Comparison of ENCODE assay signal across 14 cellular contexts in the genomic region with DNA sequence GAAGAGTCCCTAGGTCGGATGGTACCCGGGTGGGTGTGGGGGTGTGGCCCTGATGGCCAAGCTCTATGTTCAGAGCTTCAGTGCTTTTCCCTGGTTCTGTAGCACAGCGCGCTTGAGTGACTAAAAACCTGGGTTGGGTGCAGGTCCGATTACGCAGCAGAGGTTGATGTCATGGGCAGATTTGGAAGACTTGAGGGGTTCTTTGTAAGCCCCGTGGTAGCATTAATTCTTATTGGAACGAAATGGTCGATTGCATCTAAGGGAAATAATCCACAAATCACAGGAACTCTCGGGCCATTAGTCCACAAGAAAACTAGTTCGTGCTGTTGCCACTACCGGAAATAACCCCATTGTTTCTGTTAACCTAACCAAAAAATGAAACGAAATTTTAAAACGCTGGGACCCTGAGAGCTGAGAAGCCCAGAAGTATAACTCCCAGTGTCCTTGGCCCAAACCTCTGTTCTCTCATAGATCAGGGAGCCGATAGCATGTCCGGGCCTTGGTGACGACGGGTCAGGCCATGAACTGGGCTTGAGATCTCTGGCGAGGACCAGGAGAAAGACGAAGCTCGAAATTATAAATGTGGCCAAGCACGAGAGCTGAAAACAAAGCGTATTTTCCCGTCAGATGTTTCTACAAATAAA. TPM values are rescaled to one million over a fixed set of nuclear protein-coding genes. Genes with fewer than 3 reads are reported as not detected.
A peak's percentile ranks its signal among the peaks of the same experiment; 100 is the strongest.
DNase-seq lines count a peak whose midpoint lies in the region; ATAC-seq, FAIRE-seq and TF ChIP-seq lines count a peak whose summit lies in the region.
"Had no signal": no experiment of that assay in that cellular context is flagged by ENCODE, and none has a peak within 500 bp of the region (broad histone marks: within the 10 kb centered on the region; RNA-seq: fewer than 3 reads in every experiment).

No MANE protein-coding gene starts in this region.

- DNase-seq in T-helper 1 cell (no peak), T-cell (no peak), kidney glomerular epithelial cell (lab: John Stamatoyannopoulos, UW) (peak; percentile 60), right lobe of liver (no peak), activated gamma-delta T cell (lab: John Stamatoyannopoulos, UW) (no peak), pancreas (no peak)
- no peak for DNase-seq in stimulated activated naive CD8-positive, alpha-beta T cell treated with anti-CD3 and anti-CD28 coated beads, Interleukin-15, amount 100 ng/mL, for 72 hours
- DNase-seq: NCI-H69 had no signal

- no peak for ATAC-seq in T-cell (replicated peaks in 1 of 4)
- no peak for ATAC-seq in stimulated activated naive CD8-positive, alpha-beta T cell treated with anti-CD3 and anti-CD28 coated beads, Interleukin-15, amount 100 ng/mL, for 72 hours
- ATAC-seq in right lobe of liver = no peak
- ATAC-seq in pancreas = no peak
- ATAC-seq: A549, left colon had no signal

- TF ChIP-seq CTCF in right lobe of liver (IDR thresholded peaks at IDR 0.05) (no peak), pancreas (IDR thresholded peaks at IDR 0.05) (no peak)

- H3K27ac Mint-ChIP-seq in T-helper 1 cell treated with Interleukin-12 subunit alpha and Interleukin-12 subunit beta and Interleukin-4 antibody, amounts not matched to agents 30 μg/mL and 1 μg/mL, for 36 hours = peak overlapping the region; percentile 54
- H3K27ac Mint-ChIP-seq in T-cell = peak overlapping the region; percentile 26 to 52
- H3K27ac Mint-ChIP-seq in stimulated activated naive CD8-positive, alpha-beta T cell treated with anti-CD3 and anti-CD28 coated beads, Interleukin-15, amount 100 ng/mL, for 72 hours = peak overlapping the region in 1 of 2 donors; percentile 42

- H3K27me3 ChIP-seq in right lobe of liver (peaks cover 27 to 48% of the 10 kb centered on the region in 2 donors), pancreas (peaks cover 0 to 62% (median 15%) of the 10 kb centered on the region in 4 donors)

- WGBS in right lobe of liver (ENCODE audit: insufficient coverage, low coverage, low lambda C conversion rate, missing lambda C conversion rate) = 9% methylated on average over 22 of the region's 24 CpGs
- WGBS in pancreas, 2 donors = 11 to 13% methylated on average over 24 of the region's 24 CpGs

- H3K4me3 ChIP-seq in right lobe of liver (no peak overlapping the region), pancreas (no peak overlapping the region)
- H3K4me3 ChIP-seq: A549 had no signal

- intact Hi-C loops in right lobe of liver (cut with DNase I) (no loop called here), pancreas (cut with DNase I) (loop anchor here (5.0 to 10.0 kb wide), 3 partner anchors 316 to 504 kb away; no protein-coding TSS in a partner anchor)

- H3K9me3 ChIP-seq in right lobe of liver (no peaks in the 10 kb centered on the region), pancreas (no peaks in the 10 kb centered on the region)
- H3K9me3 ChIP-seq: A549 had no signal

- H3K4me1 ChIP-seq in right lobe of liver (peaks cover 0 to 9% (median 2%) of the 10 kb centered on the region in 4 donors), pancreas (peaks cover 0 to 6% (median 0%) of the 10 kb centered on the region in 3 donors)

- peaks cover 16% of the 10 kb centered on the region for H3K4me1 Mint-ChIP-seq in T-helper 1 cell treated with Interleukin-12 subunit alpha and Interleukin-12 subunit beta and Interleukin-4 antibody, amounts not matched to agents 30 μg/mL and 1 μg/mL, for 36 hours (ENCODE audit: low read depth)
- peaks cover 29 to 42% (median 40%) of the 10 kb centered on the region in 3 donors for H3K4me1 Mint-ChIP-seq in T-cell
- peaks cover 32% of the 10 kb centered on the region for H3K4me1 Mint-ChIP-seq in stimulated activated naive CD8-positive, alpha-beta T cell treated with anti-CD3 and anti-CD28 coated beads, Interleukin-15, amount 100 ng/mL, for 72 hours

- FAIRE-seq in pancreas (lab: Jason Lieb, UNC) = no peak
- FAIRE-seq: A549, GM18507 had no signal

- no peak for TF ChIP-seq POLR2A in right lobe of liver (IDR thresholded peaks at IDR 0.05)

- peaks cover 2% of the 10 kb centered on the region for H3K36me3 Mint-ChIP-seq in T-helper 1 cell treated with Interleukin-12 subunit alpha and Interleukin-12 subunit beta and Interleukin-4 antibody, amounts not matched to agents 30 μg/mL and 1 μg/mL, for 36 hours (ENCODE audit: low read depth)
- no peaks in the 10 kb centered on the region for H3K36me3 Mint-ChIP-seq in T-cell

- H3K36me3 ChIP-seq in right lobe of liver (no peaks in the 10 kb centered on the region), pancreas (no peaks in the 10 kb centered on the region)

- no peak overlapping the region for H3K4me3 Mint-ChIP-seq in T-helper 1 cell treated with Interleukin-12 subunit alpha and Interleukin-12 subunit beta and Interleukin-4 antibody, amounts not matched to agents 30 μg/mL and 1 μg/mL, for 36 hours
- H3K4me3 Mint-ChIP-seq in T-cell = peak overlapping the region in 2 of 3 donors; percentile 21 to 55
- peak overlapping the region; percentile 46 to 67 for H3K4me3 Mint-ChIP-seq in stimulated activated naive CD8-positive, alpha-beta T cell treated with anti-CD3 and anti-CD28 coated beads, Interleukin-15, amount 100 ng/mL, for 72 hours

- POLR2A ChIA-PET in T-cell (lab: Charles Lee) = interaction anchor here in 1 of 2 donors (0.6 kb wide), 1 partner anchor 447 kb away, joined by 4 read pairs; no protein-coding TSS in a partner anchor

- peaks cover 93% of the 10 kb centered on the region for H3K27me3 Mint-ChIP-seq in T-helper 1 cell treated with Interleukin-12 subunit alpha and Interleukin-12 subunit beta and Interleukin-4 antibody, amounts not matched to agents 30 μg/mL and 1 μg/mL, for 36 hours (ENCODE audit: low read depth)
- H3K27me3 Mint-ChIP-seq in T-cell = peaks cover 79 to 92% of the 10 kb centered on the region in 2 donors
- H3K27me3 Mint-ChIP-seq in stimulated activated naive CD8-positive, alpha-beta T cell treated with anti-CD3 and anti-CD28 coated beads, Interleukin-15, amount 100 ng/mL, for 72 hours = peaks cover 100% of the 10 kb centered on the region

- H3K27ac ChIP-seq in right lobe of liver (no peak overlapping the region), pancreas (peak overlapping the region in 1 of 4 donors; percentile 28)
- H3K27ac ChIP-seq: A549 had no signal

- H3K9me3 Mint-ChIP-seq in T-helper 1 cell treated with Interleukin-12 subunit alpha and Interleukin-12 subunit beta and Interleukin-4 antibody, amounts not matched to agents 30 μg/mL and 1 μg/mL, for 36 hours = no peaks in the 10 kb centered on the region
- H3K9me3 Mint-ChIP-seq in T-cell = peaks cover 0 to 9% (median 4%) of the 10 kb centered on the region in 3 donors
- H3K9me3 Mint-ChIP-seq in stimulated activated naive CD8-positive, alpha-beta T cell treated with anti-CD3 and anti-CD28 coated beads, Interleukin-15, amount 100 ng/mL, for 72 hours = peaks cover 0 to 6% of the 10 kb centered on the region in 2 donors

- CTCF ChIA-PET in T-cell (lab: Charles Lee) = interaction anchor here (0.5 to 3.7 kb wide), 4 partner anchors 183 to 359 kb away, joined by 3 to 31 read pairs (median 11); no protein-coding TSS in a partner anchor

RNA-seq across cellular contexts. Expression of a gene that starts 9.1 kb away (rescaled TPM):
- total RNA-seq in T-cell = not detected
- total RNA-seq in right lobe of liver = under 1 TPM in 1 of 6 experiments, not detected in 5; 0.74 TPM
- under 1 TPM; 0.19 to 0.87 (median 0.61) TPM for total RNA-seq in pancreas
- polyA plus RNA-seq in pancreas = 1 to 10 TPM in 1 of 2 donors, under 1 TPM in 1; 0.61 to 1.5 TPM
- total RNA-seq: activated CD8-positive, alpha-beta memory T cell treated with anti-CD3 and anti-CD28 coated beads for 36 hours; fibroblast of lung had no signal
- polyA plus RNA-seq: fibroblast of lung had no signal

RNA-seq across cellular contexts. Expression of a gene that starts 12.7 kb away (rescaled TPM):
- total RNA-seq in T-cell = not detected
- not detected for total RNA-seq in right lobe of liver
- total RNA-seq in pancreas = under 1 TPM in 4 of 6 donors, not detected in 2; 0.13 to 0.31 (median 0.27) TPM
- polyA plus RNA-seq in pancreas = 1 to 10 TPM; 1.0 to 1.8 TPM
- total RNA-seq: activated CD8-positive, alpha-beta memory T cell treated with anti-CD3 and anti-CD28 coated beads for 36 hours; fibroblast of lung had no signal
- polyA plus RNA-seq: fibroblast of lung had no signal

RNA-seq across cellular contexts. Expression of a gene that starts 16.1 kb away (rescaled TPM):
- total RNA-seq in T-cell (under 1 TPM in 2 of 5 donors, not detected in 3; 0.13 to 0.15 TPM), right lobe of liver (under 1 TPM in 1 of 6 experiments, not detected in 5; 0.25 TPM), pancreas (under 1 TPM in 4 of 6 donors, not detected in 2; 0.12 to 0.47 (median 0.20) TPM)
- polyA plus RNA-seq in pancreas = 1 to 10 TPM in 1 of 2 donors, under 1 TPM in 1; 0.49 to 1.1 TPM
- total RNA-seq: activated CD8-positive, alpha-beta memory T cell treated with anti-CD3 and anti-CD28 coated beads for 36 hours; fibroblast of lung had no signal
- polyA plus RNA-seq: fibroblast of lung had no signal

RNA-seq across cellular contexts. Expression of a gene that starts 18.5 kb away (rescaled TPM):
- total RNA-seq in T-cell = under 1 TPM in 1 of 5 donors, not detected in 4; 0.44 TPM
- not detected for total RNA-seq in right lobe of liver
- total RNA-seq in pancreas = under 1 TPM in 5 of 6 donors, not detected in 1; 0.23 to 0.38 (median 0.25) TPM
- polyA plus RNA-seq in pancreas = under 1 TPM; 0.19 to 0.68 TPM
- total RNA-seq: activated CD8-positive, alpha-beta memory T cell treated with anti-CD3 and anti-CD28 coated beads for 36 hours; fibroblast of lung had no signal
- polyA plus RNA-seq: fibroblast of lung had no signal

RNA-seq across cellular contexts. Expression of a gene that starts 22.1 kb away (rescaled TPM):
- total RNA-seq in T-cell = not detected
- total RNA-seq in right lobe of liver = not detected
- not detected for total RNA-seq in pancreas
- polyA plus RNA-seq in pancreas = not detected
- total RNA-seq: activated CD8-positive, alpha-beta memory T cell treated with anti-CD3 and anti-CD28 coated beads for 36 hours; fibroblast of lung had no signal
- polyA plus RNA-seq: fibroblast of lung had no signal

Comparison
In these comparisons a context has a peak if more than half of its experiments do, and no peak if none do; other contexts are left out.
1. intact Hi-C loops: an anchor here in pancreas (5.0 to 10.0 kb wide); none called in right lobe of liver.